17 cellular contexts compared by ENCODE assay signal in the genomic region with DNA sequence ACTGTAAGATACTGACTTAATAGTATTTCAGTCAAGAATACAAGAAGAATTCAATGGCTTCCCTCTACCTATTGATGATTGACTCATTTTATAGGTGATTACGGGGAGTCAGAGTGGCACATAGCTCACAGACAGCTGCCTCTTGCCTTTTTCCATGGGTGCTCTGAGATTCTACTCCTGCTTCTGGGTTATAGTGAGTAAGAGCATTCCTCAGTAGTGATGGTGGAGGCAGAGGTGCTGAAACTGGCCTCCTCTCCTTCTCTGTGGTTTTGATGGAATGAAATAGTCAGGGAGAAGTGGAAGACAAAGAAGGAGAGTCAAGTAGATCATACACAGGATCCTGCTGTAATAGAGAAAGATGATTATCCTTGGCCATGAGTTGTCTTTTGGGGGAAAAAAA.
DNase-seq lines count a peak whose midpoint lies in the region; ATAC-seq and TF ChIP-seq lines count a peak whose summit lies in the region.
"Had no signal": no experiment of that assay in that cellular context is flagged by ENCODE, and none has a peak within 500 bp of the region (broad histone marks: within the 10 kb centered on the region; RNA-seq: fewer than 3 reads in every experiment).

No MANE protein-coding gene starts in this region.

- TF ChIP-seq CTCF in kidney epithelial cell (IDR thresholded peaks at IDR 0.05; ENCODE audit: insufficient read depth, low read length, poor library complexity, severe bottlenecking) = no peak
- TF ChIP-seq CTCF in type B pancreatic cell (conservative IDR thresholded peaks at IDR 0.05) = no peak
- TF ChIP-seq CTCF in tibial artery (IDR thresholded peaks at IDR 0.05) = no peak

- H3K36me3 Mint-ChIP-seq in type B pancreatic cell = peaks cover 9% of the 10 kb centered on the region
- H3K36me3 Mint-ChIP-seq: stimulated activated effector memory CD8-positive, alpha-beta T cell treated with anti-CD3 and anti-CD28 coated beads, Interleukin-12 subunit alpha, Interleukin-12 subunit beta, amount 100 ng/mL, for 72 hours had no signal

- no peak overlapping the region for H3K4me3 ChIP-seq in kidney epithelial cell (ENCODE audit: low read depth, low read length)
- H3K4me3 ChIP-seq in tibial artery = no peak overlapping the region
- H3K4me3 ChIP-seq: ascending aorta; BLaER1 treated with 17β-estradiol and CSF1 and Interleukin-3, amounts not matched to agents 10 nM and 100 nM; upper lobe of left lung had no signal

- H3K27me3 Mint-ChIP-seq in type B pancreatic cell = peaks cover 6% of the 10 kb centered on the region

- H3K36me3 ChIP-seq in kidney epithelial cell (ENCODE audit: control insufficient read depth, insufficient read depth, low read length) = no peaks in the 10 kb centered on the region
- H3K36me3 ChIP-seq in tibial artery = no peaks in the 10 kb centered on the region
- H3K36me3 ChIP-seq: ascending aorta; BLaER1 treated with 17β-estradiol and CSF1 and Interleukin-3, amounts not matched to agents 10 nM and 100 nM; upper lobe of left lung had no signal

- H3K4me1 Mint-ChIP-seq in type B pancreatic cell (ENCODE audit: unreplicated experiment) = no peaks in the 10 kb centered on the region
- H3K4me1 Mint-ChIP-seq: stimulated activated effector memory CD8-positive, alpha-beta T cell treated with anti-CD3 and anti-CD28 coated beads, Interleukin-12 subunit alpha, Interleukin-12 subunit beta, amount 100 ng/mL, for 72 hours had no signal

- peaks cover 0 to 19% (median 3%) of the 10 kb centered on the region in 4 donors for H3K4me1 ChIP-seq in tibial artery
- H3K4me1 ChIP-seq: BLaER1 treated with 17β-estradiol and CSF1 and Interleukin-3, amounts not matched to agents 10 nM and 100 nM; upper lobe of left lung had no signal

- no peak overlapping the region for H3K27ac Mint-ChIP-seq in type B pancreatic cell
- H3K27ac Mint-ChIP-seq: stimulated activated effector memory CD8-positive, alpha-beta T cell treated with anti-CD3 and anti-CD28 coated beads, Interleukin-12 subunit alpha, Interleukin-12 subunit beta, amount 100 ng/mL, for 72 hours had no signal

- ATAC-seq in GM19328 (IDR thresholded peaks at IDR 0.05; ENCODE audit: unreplicated experiment) = no peak
- ATAC-seq: stimulated activated effector memory CD8-positive, alpha-beta T cell treated with anti-CD3 and anti-CD28 coated beads, Interleukin-12 subunit alpha, Interleukin-12 subunit beta, amount 100 ng/mL, for 72 hours had no signal

- no peak overlapping the region for H3K27ac ChIP-seq in tibial artery
- H3K27ac ChIP-seq: BLaER1 treated with 17β-estradiol and CSF1 and Interleukin-3, amounts not matched to agents 10 nM and 100 nM; upper lobe of left lung had no signal

- H3K27me3 ChIP-seq in kidney epithelial cell (ENCODE audit: control insufficient read depth, insufficient read depth, low read length) (no peaks in the 10 kb centered on the region), tibial artery (no peaks in the 10 kb centered on the region)
- H3K27me3 ChIP-seq: ascending aorta; BLaER1 treated with 17β-estradiol and CSF1 and Interleukin-3, amounts not matched to agents 10 nM and 100 nM; upper lobe of left lung had no signal

- DNase-seq in AG20443 (ENCODE audit: low spot score) = peak; percentile 68
- DNase-seq in NCI-H226 = peak; percentile 82
- DNase-seq in dedifferentiated amniotic fluid mesenchymal stem cell (ENCODE audit: extremely low spot score) = peak; percentile 78
- DNase-seq in kidney epithelial cell (ENCODE audit: low read depth) = peak; percentile 25
- DNase-seq in type B pancreatic cell (ENCODE audit: extremely low spot score, unreplicated experiment) = no peak
- no peak for DNase-seq in activated CD4-positive, CD25-positive, alpha-beta regulatory T cell treated with anti-CD3 and anti-CD28 coated beads, Interleukin-2, amount 50 U/mL, for 72 hours
- DNase-seq in tibial artery = no peak
- DNase-seq: activated CD8-positive, alpha-beta memory T cell treated with anti-CD3 and anti-CD28 coated beads for 24 hours; DMS153; effector CD4-positive, alpha-beta T cell; NCI-H1930; NCI-H524 treated with DMSO at 0.1 percent for 48 hours; upper lobe of left lung had no signal

- H3K9me3 Mint-ChIP-seq in type B pancreatic cell = no peaks in the 10 kb centered on the region

- H3K9me3 ChIP-seq in tibial artery = no peaks in the 10 kb centered on the region
- H3K9me3 ChIP-seq: ascending aorta; BLaER1 treated with 17β-estradiol and CSF1 and Interleukin-3, amounts not matched to agents 10 nM and 100 nM; upper lobe of left lung had no signal

- intact Hi-C loops in tibial artery (cut with DNase I; ENCODE audit: low total_unique reads) = no loop called here

- no peak overlapping the region for H3K4me3 Mint-ChIP-seq in type B pancreatic cell
- H3K4me3 Mint-ChIP-seq: stimulated activated effector memory CD8-positive, alpha-beta T cell treated with anti-CD3 and anti-CD28 coated beads, Interleukin-12 subunit alpha, Interleukin-12 subunit beta, amount 100 ng/mL, for 72 hours had no signal

Comparison
In these comparisons a context has a peak if more than half of its experiments do, and no peak if none do; other contexts are left out.
1. DNase-seq: peak in AG20443 (single experiment), NCI-H226 (single experiment), dedifferentiated amniotic fluid mesenchymal stem cell (single experiment) and kidney epithelial cell (single experiment); none in type B pancreatic cell (single experiment), activated CD4-positive, CD25-positive, alpha-beta regulatory T cell treated with anti-CD3 and anti-CD28 coated beads, Interleukin-2, amount 50 U/mL, for 72 hours (single experiment) and tibial artery (0 of 2).